Comparison of ENCODE assay signal across 14 cellular contexts in genomic region chr6:53603381-53604121, GRCh38. TPM values are rescaled to one million over a fixed set of nuclear protein-coding genes. Genes with fewer than 3 reads are reported as not detected.
DNase-seq lines count a peak whose midpoint lies in the region; ATAC-seq and TF ChIP-seq lines count a peak whose summit lies in the region.
"Had no signal": no experiment of that assay in that cellular context is flagged by ENCODE, and none has a peak within 500 bp of the region (broad histone marks: within the 10 kb centered on the region; RNA-seq: fewer than 3 reads in every experiment).

No MANE protein-coding gene starts in this region.

- H2AK9ac ChIP-seq in IMR-90 (replicated peaks; ENCODE audit: low read depth, low read length, poor library complexity), result no peak overlapping the region

- H3K9me3 ChIP-seq in IMR-90 (ENCODE audit: control insufficient read depth, insufficient read depth, low read length), result no peaks in the 10 kb centered on the region
- no peaks in the 10 kb centered on the region for H3K9me3 ChIP-seq in adipocyte (ENCODE audit: control insufficient read depth, low read length)
- H3K9me3 ChIP-seq in subcutaneous abdominal adipose tissue (ENCODE audit: control insufficient read depth in 5 of 5, low read length in 5 of 5), result no peaks in the 10 kb centered on the region

- DNase-seq in IMR-90 (peak; percentile 47), adipocyte (ENCODE audit: low read depth) (peak; percentile 57), iris pigment epithelial cell (ENCODE audit: low read depth) (peak; percentile 52), cardiac septum (ENCODE audit: low spot score) (no peak)
- no peak for DNase-seq in activated CD4-positive, alpha-beta T cell treated with anti-CD3 and anti-CD28 coated beads, Interleukin-2, amount 50 U/mL, for 4 hours
- no peak for DNase-seq in activated T-helper 2 cell treated with anti-CD3 and anti-CD28 coated beads, Interferon-gamma antibody, Interleukin-2, Interleukin-4, amounts not matched to agents 10 μg/mL and 5 μg/mL and 100 μg/mL, durations not matched to agents 14 hours and 24 hours and 36 hours (ENCODE audit: low spot score)
- DNase-seq: Calu3; effector CD4-positive, alpha-beta T cell; NCI-H1436 had no signal

- H3K27me3 ChIP-seq in IMR-90 (ENCODE audit: control insufficient read depth, insufficient read depth, low read length) (no peaks in the 10 kb centered on the region), adipocyte (replicated peaks; ENCODE audit: control insufficient read depth, insufficient read depth, low read length) (no peaks in the 10 kb centered on the region), subcutaneous abdominal adipose tissue (ENCODE audit: control insufficient read depth in 5 of 5, insufficient read depth in 4 of 5, low read length in 5 of 5) (no peaks in the 10 kb centered on the region)

- H4K91ac ChIP-seq in IMR-90 (ENCODE audit: insufficient read depth, low read depth, low read length), result no peak overlapping the region

- H3K4ac ChIP-seq in IMR-90 (ENCODE audit: low read depth, low read length), result no peak overlapping the region

- H3K56ac ChIP-seq in IMR-90 (ENCODE audit: extremely low read depth, insufficient read depth, low read length), result no peak overlapping the region

- no TSS peak for BruUV-seq in IMR-90 (replicated peaks; lab: Mats Ljungman, UMichigan)

- no peak overlapping the region for H2AFZ ChIP-seq in IMR-90 (replicated peaks; ENCODE audit: low read length, poor library complexity)

- H3K36me3 ChIP-seq in IMR-90 (ENCODE audit: control insufficient read depth, insufficient read depth, low read length), result no peaks in the 10 kb centered on the region
- H3K36me3 ChIP-seq in adipocyte (ENCODE audit: control insufficient read depth, insufficient read depth, low read length, severe bottlenecking), result no peaks in the 10 kb centered on the region
- H3K36me3 ChIP-seq in subcutaneous abdominal adipose tissue (ENCODE audit: control insufficient read depth in 5 of 5, insufficient read depth in 5 of 5, low read length in 5 of 5), result no peaks in the 10 kb centered on the region

- no peak overlapping the region for H4K8ac ChIP-seq in IMR-90 (ENCODE audit: low read depth in 2 of 2, low read length in 2 of 2)

- H2AK5ac ChIP-seq in IMR-90 (ENCODE audit: low read depth, low read length), result no peak overlapping the region

- no peak overlapping the region for H2BK15ac ChIP-seq in IMR-90 (ENCODE audit: low read depth, low read length)

- no peak overlapping the region for H3K18ac ChIP-seq in IMR-90 (ENCODE audit: low read depth, low read length)

- CTCF ChIA-PET in IMR-90 (lab: Yijun Ruan, JAX), result interaction anchor here (0.7 kb wide), 2 partner anchors 22 to 313 kb away, joined by 3 to 6 read pairs; no protein-coding TSS in a partner anchor

- H3K27ac ChIP-seq in IMR-90 (ENCODE audit: insufficient read depth, low read length) (no peak overlapping the region), subcutaneous abdominal adipose tissue (ENCODE audit: low read depth, low read length) (peak overlapping the region; percentile 42)

- H3K79me1 ChIP-seq in IMR-90 (ENCODE audit: low read depth in 1 of 2, low read length in 2 of 2), result no peaks in the 10 kb centered on the region

- H3K4me1 Mint-ChIP-seq in activated T-helper 2 cell treated with anti-CD3 and anti-CD28 coated beads, Interferon-gamma antibody, Interleukin-2, Interleukin-4, amounts not matched to agents 10 μg/mL and 5 μg/mL and 100 μg/mL, durations not matched to agents 14 hours and 24 hours and 36 hours (ENCODE audit: low read depth), result no peaks in the 10 kb centered on the region
- H3K4me1 Mint-ChIP-seq: activated naive CD4-positive, alpha-beta T cell treated with anti-CD3 and anti-CD28 coated beads, Interleukin-2, amount 50 U/mL, for 24 hours had no signal

- H3K9ac ChIP-seq in IMR-90 (ENCODE audit: low read depth, low read length) (no peak overlapping the region), adipocyte (ENCODE audit: low read length) (peak overlapping the region; percentile 32), subcutaneous abdominal adipose tissue (ENCODE audit: low read length in 5 of 5) (peak overlapping the region in 2 of 5 donors; percentile 47 to 63)

- POLR2A ChIA-PET in IMR-90 (lab: Charles Lee; ENCODE audit: unreplicated experiment), result interaction anchor here (0.6 kb wide), 1 partner anchor 255 kb away, joined by 3 read pairs; the partner anchor contains the start of gene ELOVL5

- no peak overlapping the region for H3K27ac Mint-ChIP-seq in activated T-helper 2 cell treated with anti-CD3 and anti-CD28 coated beads, Interferon-gamma antibody, Interleukin-2, Interleukin-4, amounts not matched to agents 10 μg/mL and 5 μg/mL and 100 μg/mL, durations not matched to agents 14 hours and 24 hours and 36 hours
- H3K27ac Mint-ChIP-seq: activated naive CD4-positive, alpha-beta T cell treated with anti-CD3 and anti-CD28 coated beads, Interleukin-2, amount 50 U/mL, for 24 hours; T-helper 2 cell treated with Interferon-gamma antibody and Interleukin-4, amounts not matched to agents 5 μg/mL and 100 μg/mL, for 36 hours had no signal

- no CpG with 5 or more reads among the region's 4 CpGs for WGBS in IMR-90 (ENCODE audit: extremely low coverage in 2 of 2, insufficient read length in 1 of 2), 2 experiments

- no peak overlapping the region for H4K5ac ChIP-seq in IMR-90 (ENCODE audit: low read depth, low read length)

- no peak overlapping the region for H2BK20ac ChIP-seq in IMR-90 (ENCODE audit: low read depth, low read length)

- no peaks in the 10 kb centered on the region for H3K4me1 ChIP-seq in IMR-90 (ENCODE audit: control insufficient read depth, insufficient read depth, low read length)
- peaks cover 33% of the 10 kb centered on the region for H3K4me1 ChIP-seq in adipocyte (ENCODE audit: control insufficient read depth, insufficient read depth, low read length)
- H3K4me1 ChIP-seq in subcutaneous abdominal adipose tissue (ENCODE audit: control insufficient read depth in 5 of 5, insufficient read depth in 5 of 5, low read length in 5 of 5), result peaks cover 0 to 9% (median 3%) of the 10 kb centered on the region in 5 donors

- TF ChIP-seq RAD21 in IMR-90 (IDR thresholded peaks at IDR 0.05; ENCODE audit: low read length), result no peak

- no peak for TF ChIP-seq CTCF in IMR-90 (conservative IDR thresholded peaks at IDR 0.05; ENCODE audit: low read depth, low read length)

- peaks cover 10% of the 10 kb centered on the region for H3K27me3 Mint-ChIP-seq in activated T-helper 2 cell treated with anti-CD3 and anti-CD28 coated beads, Interferon-gamma antibody, Interleukin-2, Interleukin-4, amounts not matched to agents 10 μg/mL and 5 μg/mL and 100 μg/mL, durations not matched to agents 14 hours and 24 hours and 36 hours (ENCODE audit: low read depth)

- H3K23ac ChIP-seq in IMR-90 (ENCODE audit: low read depth, low read length), result no peak overlapping the region

- H3K4me3 Mint-ChIP-seq in activated T-helper 2 cell treated with anti-CD3 and anti-CD28 coated beads, Interferon-gamma antibody, Interleukin-2, Interleukin-4, amounts not matched to agents 10 μg/mL and 5 μg/mL and 100 μg/mL, durations not matched to agents 14 hours and 24 hours and 36 hours (ENCODE audit: low read depth), result no peak overlapping the region
- H3K4me3 Mint-ChIP-seq: activated naive CD4-positive, alpha-beta T cell treated with anti-CD3 and anti-CD28 coated beads, Interleukin-2, amount 50 U/mL, for 24 hours; T-helper 2 cell treated with Interferon-gamma antibody and Interleukin-4, amounts not matched to agents 5 μg/mL and 100 μg/mL, for 36 hours had no signal

- ATAC-seq in IMR-90 (ENCODE audit: low read depth) (peak; percentile 35; the same call in 1 of the 2 replicates), HG02571 (IDR thresholded peaks at IDR 0.05; ENCODE audit: unreplicated experiment) (no peak)

- H3K14ac ChIP-seq in IMR-90 (replicated peaks; ENCODE audit: low read depth, low read length), result no peak overlapping the region

- dilution Hi-C loops in IMR-90 (cut with HindIII; ENCODE audit: low sequenced_read_pairs, unreplicated experiment), result no loop called here

- no peaks in the 10 kb centered on the region for H3K36me3 Mint-ChIP-seq in activated T-helper 2 cell treated with anti-CD3 and anti-CD28 coated beads, Interferon-gamma antibody, Interleukin-2, Interleukin-4, amounts not matched to agents 10 μg/mL and 5 μg/mL and 100 μg/mL, durations not matched to agents 14 hours and 24 hours and 36 hours (ENCODE audit: low read depth)
- H3K36me3 Mint-ChIP-seq: activated naive CD4-positive, alpha-beta T cell treated with anti-CD3 and anti-CD28 coated beads, Interleukin-2, amount 50 U/mL, for 24 hours had no signal

- TF ChIP-seq POLR2A in IMR-90 (IDR thresholded peaks at IDR 0.05; ENCODE audit: low read depth, low read length), result no peak

- peak overlapping the region; percentile 57 for H3K4me2 ChIP-seq in IMR-90 (ENCODE audit: low read depth, low read length)
- H3K4me2 ChIP-seq: smooth muscle cell had no signal

- in situ Hi-C loops in IMR-90 (cut with MboI; ENCODE audit: low sequenced_read_pairs), result no loop called here

- no peaks in the 10 kb centered on the region for H3K9me1 ChIP-seq in IMR-90 (ENCODE audit: insufficient read depth, low read length)

- H4K20me1 ChIP-seq in IMR-90 (ENCODE audit: insufficient read depth, low read length), result no peaks in the 10 kb centered on the region

- no peaks in the 10 kb centered on the region for H3K9me3 Mint-ChIP-seq in activated T-helper 2 cell treated with anti-CD3 and anti-CD28 coated beads, Interferon-gamma antibody, Interleukin-2, Interleukin-4, amounts not matched to agents 10 μg/mL and 5 μg/mL and 100 μg/mL, durations not matched to agents 14 hours and 24 hours and 36 hours
- H3K9me3 Mint-ChIP-seq: activated naive CD4-positive, alpha-beta T cell treated with anti-CD3 and anti-CD28 coated beads, Interleukin-2, amount 50 U/mL, for 24 hours; T-helper 2 cell treated with Interferon-gamma antibody and Interleukin-4, amounts not matched to agents 5 μg/mL and 100 μg/mL, for 36 hours had no signal

- intact Hi-C loops in IMR-90 (cut with micrococcal nuclease), result loop anchor here (5.0 kb wide), 1 partner anchor 46 kb away; no protein-coding TSS in a partner anchor
- intact Hi-C loops in cardiac septum (cut with DNase I), result no loop called here
- intact Hi-C loops in activated T-helper 2 cell treated with anti-CD3 and anti-CD28 coated beads, Interferon-gamma antibody, Interleukin-2, Interleukin-4, amounts not matched to agents 10 μg/mL and 5 μg/mL and 100 μg/mL, durations not matched to agents 14 hours and 24 hours and 36 hours (cut with micrococcal nuclease), result no loop called here

- no peak overlapping the region for H2BK5ac ChIP-seq in IMR-90 (ENCODE audit: low read depth, low read length, poor library complexity, severe bottlenecking)

- H3K4me3 ChIP-seq in IMR-90 (ENCODE audit: insufficient read depth, low read depth, low read length) (no peak overlapping the region), adipocyte (ENCODE audit: low read length) (peak overlapping the region; percentile 60), subcutaneous abdominal adipose tissue (ENCODE audit: low read depth in 1 of 5, low read length in 5 of 5) (no peak overlapping the region)
- H3K4me3 ChIP-seq: smooth muscle cell had no signal

- H2BK120ac ChIP-seq in IMR-90 (ENCODE audit: low read depth, low read length), result no peak overlapping the region

RNA-seq across cellular contexts. Expression of gene GCLC, which starts 58.6 kb away (rescaled TPM):
- total RNA-seq in IMR-90 (2012; rRNA removed) (20.8 and 24.2 TPM in 2 replicates), cardiac septum (33.0 TPM)
- polyA plus RNA-seq in IMR-90 (2012; rRNA removed), result 10.0 and 14.2 TPM in 2 replicates
- polyA plus RNA-seq in IMR-90 (2012; cell fraction: cytosol; rRNA removed), result 2.5 and 2.8 TPM in 2 replicates
- 4.8 and 35.5 TPM in 2 replicates for polyA plus RNA-seq in IMR-90 (2012; cell fraction: nucleus; rRNA removed; ENCODE audit: low replicate concordance)
- 26.9 and 28.0 TPM in 2 replicates for total RNA-seq in activated T-helper 2 cell treated with anti-CD3 and anti-CD28 coated beads, Interferon-gamma antibody, Interleukin-2, Interleukin-4, amounts not matched to agents 10 μg/mL and 5 μg/mL and 100 μg/mL, durations not matched to agents 14 hours and 24 hours and 36 hours

Comparison
In these comparisons a context has a peak if more than half of its experiments do, and no peak if none do; other contexts are left out.
1. DNase-seq: peak in IMR-90 (single experiment), adipocyte (single experiment) and iris pigment epithelial cell (single experiment); none in cardiac septum (single experiment), activated CD4-positive, alpha-beta T cell treated with anti-CD3 and anti-CD28 coated beads, Interleukin-2, amount 50 U/mL, for 4 hours (0 of 2) and activated T-helper 2 cell treated with anti-CD3 and anti-CD28 coated beads, Interferon-gamma antibody, Interleukin-2, Interleukin-4, amounts not matched to agents 10 μg/mL and 5 μg/mL and 100 μg/mL, durations not matched to agents 14 hours and 24 hours and 36 hours (single experiment).